ENCODE assay signal across 9 cellular contexts in genomic region chr11:15770798-15771414, GRCh38.
DNase-seq lines count a peak whose midpoint lies in the region; ATAC-seq and TF ChIP-seq lines count a peak whose summit lies in the region.
"Had no signal": no experiment of that assay in that cellular context is flagged by ENCODE, and none has a peak within 500 bp of the region (broad histone marks: within the 10 kb centered on the region; RNA-seq: fewer than 3 reads in every experiment).

No MANE protein-coding gene starts in this region.

- no peak for ATAC-seq in GM19452 (IDR thresholded peaks at IDR 0.05; ENCODE audit: unreplicated experiment)

- DNase-seq in DMS153 treated with DMSO at 0.1 percent for 48 hours (lab: John Stamatoyannopoulos, UW; ENCODE audit: unreplicated experiment) (peak; percentile 45), DMS153 (lab: John Stamatoyannopoulos, UW) (no peak), RPMI8226 (peak; percentile 23), fibroblast of the aortic adventitia (ENCODE audit: low read depth) (peak; percentile 51), retina (peak; percentile 36), NK-92 (lab: John Stamatoyannopoulos, UW; ENCODE audit: unreplicated experiment) (no peak)
- DNase-seq: activated B cell treated with CpG ODN at 0.5 μM for 24 hours had no signal

- CTCF ChIA-PET in HEK293 (lab: Yijun Ruan, JAX), result interaction anchor here (0.5 to 1.4 kb wide), 4 partner anchors 12 to 1121 kb away, joined by 3 to 6 read pairs (median 4); no protein-coding TSS in a partner anchor

- POLR2A ChIA-PET in HEK293 (lab: Yijun Ruan, JAX), result no interaction called here

- no peaks in the 10 kb centered on the region for H3K9me3 ChIP-seq in HEK293 (ENCODE audit: control insufficient read depth, insufficient read depth, low read depth, low read length)

- no peak overlapping the region for H3K27ac ChIP-seq in HEK293 (ENCODE audit: extremely low read depth, low read depth, low read length)

- no peaks in the 10 kb centered on the region for H3K36me3 ChIP-seq in HEK293 (ENCODE audit: control insufficient read depth in 2 of 2, insufficient read depth in 1 of 2, low read length in 2 of 2)

- H3K4me3 ChIP-seq in HEK293 (ENCODE audit: low read depth, low read length) (no peak overlapping the region), fibroblast of the aortic adventitia (ENCODE audit: low read depth, low read length) (no peak overlapping the region)

- H3K4me1 ChIP-seq in HEK293 (ENCODE audit: control insufficient read depth, insufficient read depth, low read length), result no peaks in the 10 kb centered on the region

- no peak for TF ChIP-seq CTCF in HEK293 (tag by site-specific recombination; IDR thresholded peaks at IDR 0.05)
- TF ChIP-seq CTCF in fibroblast of the aortic adventitia (IDR thresholded peaks at IDR 0.05; ENCODE audit: insufficient read depth, low read length), result peak; percentile 81

TF ChIP-seq in HEK293, 187 proteins besides CTCF, POLR2A, EP300 and RAD21:
- TF ChIP-seq ZNF23 (tag by site-specific recombination; IDR thresholded peaks at IDR 0.05; ENCODE audit: borderline replicate concordance) (no peak), ZNF654 (tag by site-specific recombination; IDR thresholded peaks at IDR 0.05; ENCODE audit: low read depth) (peak; percentile 22; the same call in 1 of the 2 replicates), ZNF274 (IDR thresholded peaks at IDR 0.05; ENCODE audit: low read length) (no peak), ZNF274 (tag by site-specific recombination; IDR thresholded peaks at IDR 0.05; ENCODE audit: borderline replicate concordance) (no peak), ZNF174 (tag by site-specific recombination; IDR thresholded peaks at IDR 0.05) (no peak), GLIS1 (tag by site-specific recombination; IDR thresholded peaks at IDR 0.05) (no peak), ZNF16 (tag by site-specific recombination; IDR thresholded peaks at IDR 0.05; ENCODE audit: low read depth) (no peak), ZBTB8A (tag by site-specific recombination; IDR thresholded peaks at IDR 0.05) (no peak)

Comparison
In these comparisons a context has a peak if more than half of its experiments do, and no peak if none do; other contexts are left out.
1. DNase-seq: peak in DMS153 treated with DMSO at 0.1 percent for 48 hours (single experiment), RPMI8226 (single experiment), fibroblast of the aortic adventitia (single experiment) and retina (single experiment); none in DMS153 (single experiment) and NK-92 (single experiment).